21 cellular contexts compared by ENCODE assay signal in the genomic region with DNA sequence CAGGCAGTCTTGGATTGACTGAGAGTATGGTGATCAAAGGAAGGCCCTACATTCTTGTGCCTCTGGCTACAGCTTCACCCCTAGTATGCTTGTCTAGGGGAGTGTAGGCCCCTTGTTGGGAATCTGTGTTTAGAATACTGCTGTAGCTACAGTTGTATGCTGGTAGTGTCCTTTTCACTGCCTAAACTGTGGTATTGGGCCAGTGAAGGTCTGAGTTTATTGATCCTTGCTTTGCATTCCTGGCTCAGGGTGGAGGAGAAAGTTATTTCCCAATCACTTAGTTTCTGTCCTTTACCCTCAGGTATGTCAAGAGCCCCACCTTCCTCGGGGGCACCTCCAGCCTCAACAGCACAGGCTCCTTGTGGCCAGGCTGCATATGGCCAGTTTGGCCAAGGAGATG. TPM values are rescaled to one million over a fixed set of nuclear protein-coding genes. Genes with fewer than 3 reads are reported as not detected.
DNase-seq lines count a peak whose midpoint lies in the region; ATAC-seq and TF ChIP-seq lines count a peak whose summit lies in the region.
"Had no signal": no experiment of that assay in that cellular context is flagged by ENCODE, and none has a peak within 500 bp of the region (broad histone marks: within the 10 kb centered on the region; RNA-seq: fewer than 3 reads in every experiment).

No MANE protein-coding gene starts in this region.

- no peak for TF ChIP-seq CTCF in heart left ventricle (IDR thresholded peaks at IDR 0.05)

- H3K36me3 ChIP-seq in naive thymus-derived CD4-positive, alpha-beta T cell (ENCODE audit: control insufficient read depth in 2 of 3, insufficient read depth in 3 of 3, low read length in 3 of 3), result peaks cover 17 to 69% (median 33%) of the 10 kb centered on the region in 3 experiments
- H3K36me3 ChIP-seq in heart left ventricle, result peaks cover 0 to 96% (median 94%) of the 10 kb centered on the region in 9 donors

- no peaks in the 10 kb centered on the region for H3K9me3 ChIP-seq in naive thymus-derived CD4-positive, alpha-beta T cell (ENCODE audit: control insufficient read depth in 2 of 3, low read length in 3 of 3)
- H3K9me3 ChIP-seq in heart left ventricle, result no peaks in the 10 kb centered on the region
- H3K9me3 ChIP-seq: BLaER1 treated with 17β-estradiol and CSF1 and Interleukin-3, amounts not matched to agents 10 nM and 100 nM; HAP-1; SJCRH30 had no signal

- H3K4me3 Mint-ChIP-seq in activated T-cell treated with anti-CD3 and anti-CD28 coated beads, Interleukin-2, amount 50 U/mL, for 72 hours, result no peak overlapping the region
- no peak overlapping the region for H3K4me3 Mint-ChIP-seq in activated T-cell treated with anti-CD3 and anti-CD28 coated beads, Interleukin-2, amount 50 U/mL, for 4 hours
- no peak overlapping the region for H3K4me3 Mint-ChIP-seq in naive thymus-derived CD4-positive, alpha-beta T cell

- H3K4me1 Mint-ChIP-seq in activated T-cell treated with anti-CD3 and anti-CD28 coated beads, Interleukin-2, amount 50 U/mL, for 72 hours (ENCODE audit: low read depth), result peaks cover 42% of the 10 kb centered on the region
- H3K4me1 Mint-ChIP-seq in activated T-cell treated with anti-CD3 and anti-CD28 coated beads, Interleukin-2, amount 50 U/mL, for 4 hours (ENCODE audit: low read depth), result peaks cover 38% of the 10 kb centered on the region
- peaks cover 33 to 51% (median 46%) of the 10 kb centered on the region in 7 donors for H3K4me1 Mint-ChIP-seq in naive thymus-derived CD4-positive, alpha-beta T cell

- POLR2A ChIA-PET in naive thymus-derived CD4-positive, alpha-beta T cell (lab: Charles Lee), result interaction anchor here (0.7 kb wide), 1 partner anchor 9 kb away, joined by 3 read pairs; no protein-coding TSS in a partner anchor

- H3K4me1 ChIP-seq in naive thymus-derived CD4-positive, alpha-beta T cell (ENCODE audit: control insufficient read depth in 2 of 2, insufficient read depth in 2 of 2, low read length in 2 of 2), result peaks cover 7 to 28% of the 10 kb centered on the region in 2 donors
- peaks cover 1 to 40% (median 23%) of the 10 kb centered on the region in 12 donors for H3K4me1 ChIP-seq in heart left ventricle
- H3K4me1 ChIP-seq: HAP-1, SJCRH30 had no signal

- peaks cover 16 to 19% of the 10 kb centered on the region in 2 donors for H3K36me3 Mint-ChIP-seq in activated T-cell treated with anti-CD3 and anti-CD28 coated beads, Interleukin-2, amount 50 U/mL, for 72 hours (ENCODE audit: insufficient read depth in 2 of 2)
- peaks cover 27% of the 10 kb centered on the region for H3K36me3 Mint-ChIP-seq in activated T-cell treated with anti-CD3 and anti-CD28 coated beads, Interleukin-2, amount 50 U/mL, for 4 hours (ENCODE audit: insufficient read depth)
- peaks cover 8 to 42% (median 32%) of the 10 kb centered on the region in 5 donors for H3K36me3 Mint-ChIP-seq in naive thymus-derived CD4-positive, alpha-beta T cell

- no peak for TF ChIP-seq POLR2A in heart left ventricle (IDR thresholded peaks at IDR 0.05)

- 89 to 100% (median 96%) methylated on average over 1 of the region's 1 CpG for WGBS in heart left ventricle, 4 donors

- H3K27me3 Mint-ChIP-seq in activated T-cell treated with anti-CD3 and anti-CD28 coated beads, Interleukin-2, amount 50 U/mL, for 72 hours (ENCODE audit: low read depth), result no peaks in the 10 kb centered on the region
- no peaks in the 10 kb centered on the region for H3K27me3 Mint-ChIP-seq in activated T-cell treated with anti-CD3 and anti-CD28 coated beads, Interleukin-2, amount 50 U/mL, for 4 hours (ENCODE audit: low read depth)
- no peaks in the 10 kb centered on the region for H3K27me3 Mint-ChIP-seq in naive thymus-derived CD4-positive, alpha-beta T cell
- H3K27me3 Mint-ChIP-seq: CD4-positive, alpha-beta memory T cell had no signal

- no peaks in the 10 kb centered on the region for H3K27me3 ChIP-seq in naive thymus-derived CD4-positive, alpha-beta T cell (ENCODE audit: control insufficient read depth in 2 of 2, insufficient read depth in 2 of 2, low read length in 2 of 2)
- H3K27me3 ChIP-seq in heart left ventricle, result no peaks in the 10 kb centered on the region
- H3K27me3 ChIP-seq: BLaER1 treated with 17β-estradiol and CSF1 and Interleukin-3, amounts not matched to agents 10 nM and 100 nM; SJCRH30 had no signal

- H3K27ac Mint-ChIP-seq in activated T-cell treated with anti-CD3 and anti-CD28 coated beads, Interleukin-2, amount 50 U/mL, for 72 hours, result peak overlapping the region; percentile 8
- H3K27ac Mint-ChIP-seq in naive thymus-derived CD4-positive, alpha-beta T cell, result peak overlapping the region in 1 of 9 donors; percentile 23

- H3K4me3 ChIP-seq in naive thymus-derived CD4-positive, alpha-beta T cell (ENCODE audit: low read length), result no peak overlapping the region
- H3K4me3 ChIP-seq in heart left ventricle, result no peak overlapping the region
- H3K4me3 ChIP-seq: BLaER1 treated with 17β-estradiol and CSF1 and Interleukin-3, amounts not matched to agents 10 nM and 100 nM; GM23248; HAP-1; K562; SJCRH30 had no signal

- no peak for DNase-seq in activated T-cell treated with anti-CD3 and anti-CD28 coated beads, Interleukin-2, amount 50 U/mL, for 72 hours
- DNase-seq in activated T-cell treated with anti-CD3 and anti-CD28 coated beads, Interleukin-2, amount 50 U/mL, for 4 hours, result no peak
- DNase-seq in naive thymus-derived CD4-positive, alpha-beta T cell, result no peak
- DNase-seq in amniotic stem cell (lab: John Stamatoyannopoulos, UW) (no peak), heart left ventricle (no peak)
- DNase-seq: 8988T; CD4-positive, alpha-beta memory T cell; DND-41; GM23248; MM.1S; NCI-H1048; NCI-H1417 treated with DMSO at 0.1 percent for 48 hours; NCI-H187; NCI-H446; NCI-H526 treated with DMSO at 0.1 percent for 48 hours; OCI-M1; SJCRH30 had no signal

- H3K9me3 Mint-ChIP-seq in activated T-cell treated with anti-CD3 and anti-CD28 coated beads, Interleukin-2, amount 50 U/mL, for 72 hours, result no peaks in the 10 kb centered on the region
- no peaks in the 10 kb centered on the region for H3K9me3 Mint-ChIP-seq in activated T-cell treated with anti-CD3 and anti-CD28 coated beads, Interleukin-2, amount 50 U/mL, for 4 hours
- H3K9me3 Mint-ChIP-seq in naive thymus-derived CD4-positive, alpha-beta T cell, result no peaks in the 10 kb centered on the region
- H3K9me3 Mint-ChIP-seq: CD4-positive, alpha-beta memory T cell had no signal

- ATAC-seq in activated T-cell treated with anti-CD3 and anti-CD28 coated beads, Interleukin-2, amount 50 U/mL, for 72 hours (replicated peaks in 1 of 2), result no peak
- ATAC-seq in activated T-cell treated with anti-CD3 and anti-CD28 coated beads, Interleukin-2, amount 50 U/mL, for 4 hours, result no peak
- no peak for ATAC-seq in naive thymus-derived CD4-positive, alpha-beta T cell
- ATAC-seq in GM21786 (IDR thresholded peaks at IDR 0.05; ENCODE audit: unreplicated experiment) (no peak), heart left ventricle (no peak)
- ATAC-seq: K562 had no signal

- CTCF ChIA-PET in naive thymus-derived CD4-positive, alpha-beta T cell (lab: Charles Lee), result interaction anchor here (1.5 kb wide), 1 partner anchor 18 kb away, joined by 4 read pairs; no protein-coding TSS in a partner anchor

- peak overlapping the region; percentile 17 for H3K27ac ChIP-seq in naive thymus-derived CD4-positive, alpha-beta T cell (ENCODE audit: low read depth, low read length)
- H3K27ac ChIP-seq in heart left ventricle, result no peak overlapping the region
- H3K27ac ChIP-seq: BLaER1 treated with 17β-estradiol and CSF1 and Interleukin-3, amounts not matched to agents 10 nM and 100 nM; GM23248; SJCRH30 had no signal

- intact Hi-C loops in naive thymus-derived CD4-positive, alpha-beta T cell (cut with micrococcal nuclease), result no loop called here
- intact Hi-C loops in heart left ventricle (cut with DNase I), result no loop called here

RNA-seq across cellular contexts. Expression of a gene that starts 6.6 kb away (rescaled TPM):
- total RNA-seq in activated T-cell treated with anti-CD3 and anti-CD28 coated beads, Interleukin-2, amount 50 U/mL, for 72 hours, result 100 to 1,000 TPM; 105 to 119 TPM
- total RNA-seq in activated T-cell treated with anti-CD3 and anti-CD28 coated beads, Interleukin-2, amount 50 U/mL, for 4 hours, result 100 to 1,000 TPM; 101 to 109 (median 107) TPM
- total RNA-seq in naive thymus-derived CD4-positive, alpha-beta T cell, result 100 to 1,000 TPM in 2 of 5 experiments, 10 to 100 TPM in 3; 68.7 to 122 (median 95.4) TPM
- 10 to 100 TPM; 23.3 to 41.4 TPM for polyA plus RNA-seq in naive thymus-derived CD4-positive, alpha-beta T cell
- total RNA-seq in heart left ventricle, result 10 to 100 TPM; 42.8 to 65.5 (median 49.5) TPM
- 10 to 100 TPM; 26.4 to 59.6 TPM for polyA plus RNA-seq in heart left ventricle

RNA-seq across cellular contexts. Expression of a gene that starts 31.0 kb away (rescaled TPM):
- total RNA-seq in activated T-cell treated with anti-CD3 and anti-CD28 coated beads, Interleukin-2, amount 50 U/mL, for 72 hours, result 10 to 100 TPM; 22.5 to 23.5 TPM
- total RNA-seq in activated T-cell treated with anti-CD3 and anti-CD28 coated beads, Interleukin-2, amount 50 U/mL, for 4 hours, result 10 to 100 TPM; 34.7 to 35.9 (median 35.9) TPM
- 10 to 100 TPM in 3 of 5 experiments, 1 to 10 TPM in 2; 5.6 to 31.4 (median 14.9) TPM for total RNA-seq in naive thymus-derived CD4-positive, alpha-beta T cell
- polyA plus RNA-seq in naive thymus-derived CD4-positive, alpha-beta T cell, result 10 to 100 TPM; 40.5 to 49.6 TPM
- 10 to 100 TPM; 17.3 to 39.8 (median 22.7) TPM for total RNA-seq in heart left ventricle
- 10 to 100 TPM; 76.0 to 77.9 TPM for polyA plus RNA-seq in heart left ventricle

RNA-seq across cellular contexts. Expression of a gene that starts 34.6 kb away (rescaled TPM):
- total RNA-seq in activated T-cell treated with anti-CD3 and anti-CD28 coated beads, Interleukin-2, amount 50 U/mL, for 72 hours, result 10 to 100 TPM; 72.0 to 81.3 TPM
- total RNA-seq in activated T-cell treated with anti-CD3 and anti-CD28 coated beads, Interleukin-2, amount 50 U/mL, for 4 hours, result 10 to 100 TPM; 31.3 to 41.2 (median 40.5) TPM
- total RNA-seq in naive thymus-derived CD4-positive, alpha-beta T cell, result 100 to 1,000 TPM in 1 of 5 experiments, 10 to 100 TPM in 4; 70.9 to 102 (median 83.2) TPM
- 10 to 100 TPM in 1 of 2 donors, 1 to 10 TPM in 1; 9.9 to 27.9 TPM for polyA plus RNA-seq in naive thymus-derived CD4-positive, alpha-beta T cell
- 10 to 100 TPM; 37.6 to 69.7 (median 58.0) TPM for total RNA-seq in heart left ventricle
- polyA plus RNA-seq in heart left ventricle, result 10 to 100 TPM; 47.8 to 64.6 TPM

RNA-seq across cellular contexts. Expression of a gene that starts 52.9 kb away (rescaled TPM):
- total RNA-seq in activated T-cell treated with anti-CD3 and anti-CD28 coated beads, Interleukin-2, amount 50 U/mL, for 72 hours, result 10 to 100 TPM in 1 of 2 donors, 1 to 10 TPM in 1; 9.8 to 11.5 TPM
- total RNA-seq in activated T-cell treated with anti-CD3 and anti-CD28 coated beads, Interleukin-2, amount 50 U/mL, for 4 hours, result 1 to 10 TPM; 4.2 to 8.2 (median 5.6) TPM
- 10 to 100 TPM in 3 of 5 experiments, 1 to 10 TPM in 2; 7.8 to 16.6 (median 10.5) TPM for total RNA-seq in naive thymus-derived CD4-positive, alpha-beta T cell
- polyA plus RNA-seq in naive thymus-derived CD4-positive, alpha-beta T cell, result not detected
- 1 to 10 TPM; 1.2 to 6.2 (median 3.3) TPM for total RNA-seq in heart left ventricle
- polyA plus RNA-seq in heart left ventricle, result 1 to 10 TPM; 1.4 to 6.0 TPM
